ENCODE assay signal across 20 cellular contexts in genomic region chr5:27463446-27464149, GRCh38.
"Had no signal": no experiment of that assay in that cellular context is flagged by ENCODE, and none has a peak within 500 bp of the region (broad histone marks: within the 10 kb centered on the region; RNA-seq: fewer than 3 reads in every experiment).

No MANE protein-coding gene starts in this region.

- H3K27ac ChIP-seq: epithelial cell of prostate, gastrocnemius medialis, parathyroid adenoma, right lobe of liver, thoracic aorta, tibial nerve, upper lobe of right lung, vagina had no signal

- H3K36me3 ChIP-seq: gastrocnemius medialis, right lobe of liver, thoracic aorta, tibial nerve, upper lobe of right lung, vagina had no signal

- H2AFZ ChIP-seq: parathyroid adenoma had no signal

- FAIRE-seq: keratinocyte, small intestine had no signal

- DNase-seq: effector CD8-positive, alpha-beta T cell; endodermal cell; foreskin fibroblast; gastrocnemius medialis; head of caudate nucleus; natural killer cell; right lobe of liver; small intestine; stimulated activated CD4-positive, alpha-beta T cell treated with anti-CD3 and anti-CD28 coated beads, Interleukin-15, amount 100 ng/mL, for 24 hours; stimulated activated CD4-positive, alpha-beta T cell treated with anti-CD3 and anti-CD28 coated beads, Interleukin-2, amount 100 ng/mL, for 48 hours; stimulated activated naive B cell treated with anti-CD40 and anti-IgM and Interleukin-4, amounts not matched to agents 10 μg/mL and 1 μg/mL and 100 μg/mL, for 72 hours; upper lobe of right lung had no signal

- H3K27me3 ChIP-seq: gastrocnemius medialis, right lobe of liver, tibial nerve, upper lobe of right lung, vagina had no signal

- H3K79me2 ChIP-seq: parathyroid adenoma had no signal

- H3K4me1 ChIP-seq: gastrocnemius medialis, parathyroid adenoma, right lobe of liver, tibial nerve, upper lobe of right lung, vagina had no signal

- H3K9ac ChIP-seq: parathyroid adenoma had no signal

- H3K9me3 ChIP-seq: gastrocnemius medialis, right lobe of liver, thoracic aorta, tibial nerve, upper lobe of right lung, vagina had no signal

- H3K4me3 ChIP-seq: gastrocnemius medialis, lung, right lobe of liver, thoracic aorta, tibial nerve, upper lobe of right lung, vagina had no signal

- ATAC-seq: esophagus mucosa; gastrocnemius medialis; natural killer cell; right lobe of liver; stimulated activated naive B cell treated with anti-CD40 and anti-IgM and Interleukin-4, amounts not matched to agents 10 μg/mL and 1 μg/mL and 100 μg/mL, for 72 hours; upper lobe of right lung had no signal
